Comparison of ENCODE assay signal across 10 cellular contexts in genomic region chr7:15686957-15687644, GRCh38. TPM values are rescaled to one million over a fixed set of nuclear protein-coding genes. Genes with fewer than 3 reads are reported as not detected.
DNase-seq lines count a peak whose midpoint lies in the region; ATAC-seq and TF ChIP-seq lines count a peak whose summit lies in the region.
"Had no signal": no experiment of that assay in that cellular context is flagged by ENCODE, and none has a peak within 500 bp of the region (broad histone marks: within the 10 kb centered on the region; RNA-seq: fewer than 3 reads in every experiment).

No MANE protein-coding gene starts in this region.

- H3K4me3 Mint-ChIP-seq in CD14-positive monocyte, result peak overlapping the region in 1 of 2 donors; percentile 90

- DNase-seq in ELR (ENCODE audit: low read depth), result peak; percentile 27
- peak; percentile 6 for DNase-seq in astrocyte of the hippocampus (ENCODE audit: low read depth, low spot score)
- DNase-seq in sciatic nerve (ENCODE audit: low spot score), result no peak
- DNase-seq in mesenteric fat pad (ENCODE audit: low spot score), result no peak
- no peak for DNase-seq in CD14-positive monocyte (ENCODE audit: low spot score)
- DNase-seq: DMS79, NCI-H1694 treated with DMSO at 0.1 percent for 48 hours had no signal

- peaks cover 0 to 19% (median 3%) of the 10 kb centered on the region in 7 donors for H3K9me3 Mint-ChIP-seq in CD14-positive monocyte

- no peak overlapping the region for H3K27ac Mint-ChIP-seq in CD14-positive monocyte

- TF ChIP-seq CTCF in CD14-positive monocyte (IDR thresholded peaks at IDR 0.05), result no peak

- peaks cover 69% of the 10 kb centered on the region for H3K27me3 ChIP-seq in iPS-15b (ENCODE audit: control insufficient read depth, insufficient read depth, low read length)

- ATAC-seq in sciatic nerve (peak; percentile 27), HG02885 (IDR thresholded peaks at IDR 0.05; ENCODE audit: poor library complexity, unreplicated experiment) (no peak), GM21447 (IDR thresholded peaks at IDR 0.05; ENCODE audit: unreplicated experiment) (no peak)

- no peaks in the 10 kb centered on the region for H3K9me3 ChIP-seq in iPS-15b (ENCODE audit: control insufficient read depth, insufficient read depth, low read length)

- peaks cover 50 to 54% (median 52%) of the 10 kb centered on the region in 3 donors for H3K27me3 Mint-ChIP-seq in CD14-positive monocyte (ENCODE audit: low read depth in 3 of 3)

- H3K4me1 Mint-ChIP-seq in CD14-positive monocyte, result peaks cover 9% of the 10 kb centered on the region

- peaks cover 0 to 2% of the 10 kb centered on the region in 2 donors for H3K36me3 Mint-ChIP-seq in CD14-positive monocyte

- H3K4me3 ChIP-seq in iPS-15b (ENCODE audit: low read depth, low read length), result peak overlapping the region; percentile 79

- peak overlapping the region; percentile 5 for H3K9ac ChIP-seq in iPS-15b (ENCODE audit: low read depth, low read length)

- intact Hi-C loops in sciatic nerve (cut with DNase I), result no loop called here
- intact Hi-C loops in CD14-positive monocyte (cut with micrococcal nuclease), result no loop called here

- H3K36me3 ChIP-seq in iPS-15b (ENCODE audit: control insufficient read depth, insufficient read depth, low read length), result no peaks in the 10 kb centered on the region

- H3K4me1 ChIP-seq in iPS-15b (ENCODE audit: control insufficient read depth, insufficient read depth, low read length), result peaks cover 13% of the 10 kb centered on the region

RNA-seq across cellular contexts. Expression of gene MEOX2, which starts 0.6 kb away (rescaled TPM):
- total RNA-seq in sciatic nerve (142 TPM), mesenteric fat pad (22.1 TPM)
- not detected for polyA plus RNA-seq in CD14-positive monocyte

Comparison
In these comparisons a context has a peak if more than half of its experiments do, and no peak if none do; other contexts are left out.
1. DNase-seq: peak in ELR (single experiment) and astrocyte of the hippocampus (single experiment); none in sciatic nerve (single experiment), mesenteric fat pad (single experiment) and CD14-positive monocyte (single experiment).